Comparison of ENCODE assay signal across 17 cellular contexts in the genomic region with DNA sequence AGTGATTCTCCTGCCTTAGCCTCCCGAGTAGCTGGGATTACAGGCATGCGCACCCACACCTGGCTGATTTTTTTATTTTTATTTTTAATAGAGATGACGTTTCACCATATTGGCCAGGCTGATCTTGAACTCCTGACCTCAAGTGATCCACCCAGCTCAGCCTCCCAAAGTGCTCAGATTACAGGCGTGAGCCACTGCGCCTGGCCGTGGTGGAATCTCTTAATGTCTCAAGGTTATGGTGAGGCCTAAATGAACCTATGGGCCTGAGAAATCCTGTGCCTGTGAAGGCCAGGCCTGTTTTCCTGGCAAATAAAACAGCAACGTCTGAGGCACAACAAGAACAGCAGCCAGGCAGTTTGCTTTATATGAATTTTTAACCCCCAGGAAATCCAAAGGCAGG.
"Had no signal": no experiment of that assay in that cellular context is flagged by ENCODE, and none has a peak within 500 bp of the region (broad histone marks: within the 10 kb centered on the region; RNA-seq: fewer than 3 reads in every experiment).

No MANE protein-coding gene starts in this region.

- H3K36me3 Mint-ChIP-seq: activated naive CD4-positive, alpha-beta T cell treated with anti-CD3 and anti-CD28 coated beads, Interleukin-2, amount 50 U/mL, for 72 hours; neural progenitor cell had no signal

- H3K4me3 ChIP-seq: lower lobe of right lung, neural progenitor cell, right lobe of liver, SJCRH30, tibial nerve had no signal

- H3K4me1 ChIP-seq: neural progenitor cell had no signal

- H3K27ac Mint-ChIP-seq: activated T-helper 1 cell treated with anti-CD3 and anti-CD28 coated beads, Interleukin-12 subunit alpha, Interleukin-12 subunit beta, Interleukin-2, Interleukin-4 antibody, amounts not matched to agents 30 ng/mL and 10 ng/mL and 1 ng/mL, durations not matched to agents 14 hours and 24 hours and 36 hours had no signal

- H3K36me3 ChIP-seq: lower lobe of right lung, neural progenitor cell, right lobe of liver, SJCRH30, tibial nerve had no signal

- DNase-seq: activated CD4-positive, alpha-beta T cell treated with anti-CD3 and anti-CD28 coated beads for 1 hour; activated CD4-positive, alpha-beta T cell treated with anti-CD3 and anti-CD28 coated beads, Interleukin-2, amount 50 U/mL, for 4 hours; activated gamma-delta T cell treated with Interleukin-2 at 50 U/mL for 16 hours; activated T-cell treated with anti-CD3 and anti-CD28 coated beads for 4 hours; dermis blood vessel endothelial cell; effector memory CD4-positive, alpha-beta T cell; left cardiac atrium; lower lobe of right lung; SJCRH30; stimulated activated CD4-positive, alpha-beta T cell treated with anti-CD3 and anti-CD28 coated beads, Interleukin-4, amount 100 ng/mL, for 4 hours; stimulated activated naive CD4-positive, alpha-beta T cell; T1000 had no signal

- H3K9me3 ChIP-seq: lower lobe of right lung, right lobe of liver, SJCRH30, tibial nerve had no signal

- H3K9me3 Mint-ChIP-seq: activated naive CD4-positive, alpha-beta T cell treated with anti-CD3 and anti-CD28 coated beads, Interleukin-2, amount 50 U/mL, for 72 hours; activated T-helper 1 cell treated with anti-CD3 and anti-CD28 coated beads, Interleukin-12 subunit alpha, Interleukin-12 subunit beta, Interleukin-2, Interleukin-4 antibody, amounts not matched to agents 30 ng/mL and 10 ng/mL and 1 ng/mL, durations not matched to agents 14 hours and 24 hours and 36 hours; neural progenitor cell had no signal

- ATAC-seq: activated naive CD4-positive, alpha-beta T cell treated with anti-CD3 and anti-CD28 coated beads, Interleukin-2, amount 50 U/mL, for 72 hours; left cardiac atrium; lower lobe of right lung; right lobe of liver had no signal

- H3K4me3 Mint-ChIP-seq: activated T-helper 1 cell treated with anti-CD3 and anti-CD28 coated beads, Interleukin-12 subunit alpha, Interleukin-12 subunit beta, Interleukin-2, Interleukin-4 antibody, amounts not matched to agents 30 ng/mL and 10 ng/mL and 1 ng/mL, durations not matched to agents 14 hours and 24 hours and 36 hours; neural progenitor cell had no signal

- H3K27me3 ChIP-seq: neural progenitor cell, right lobe of liver, SJCRH30, tibial nerve had no signal

- H3K27ac ChIP-seq: lower lobe of right lung, neural progenitor cell, right lobe of liver, SJCRH30, tibial nerve had no signal
